ENCODE assay signal across 8 cellular contexts in the genomic region with DNA sequence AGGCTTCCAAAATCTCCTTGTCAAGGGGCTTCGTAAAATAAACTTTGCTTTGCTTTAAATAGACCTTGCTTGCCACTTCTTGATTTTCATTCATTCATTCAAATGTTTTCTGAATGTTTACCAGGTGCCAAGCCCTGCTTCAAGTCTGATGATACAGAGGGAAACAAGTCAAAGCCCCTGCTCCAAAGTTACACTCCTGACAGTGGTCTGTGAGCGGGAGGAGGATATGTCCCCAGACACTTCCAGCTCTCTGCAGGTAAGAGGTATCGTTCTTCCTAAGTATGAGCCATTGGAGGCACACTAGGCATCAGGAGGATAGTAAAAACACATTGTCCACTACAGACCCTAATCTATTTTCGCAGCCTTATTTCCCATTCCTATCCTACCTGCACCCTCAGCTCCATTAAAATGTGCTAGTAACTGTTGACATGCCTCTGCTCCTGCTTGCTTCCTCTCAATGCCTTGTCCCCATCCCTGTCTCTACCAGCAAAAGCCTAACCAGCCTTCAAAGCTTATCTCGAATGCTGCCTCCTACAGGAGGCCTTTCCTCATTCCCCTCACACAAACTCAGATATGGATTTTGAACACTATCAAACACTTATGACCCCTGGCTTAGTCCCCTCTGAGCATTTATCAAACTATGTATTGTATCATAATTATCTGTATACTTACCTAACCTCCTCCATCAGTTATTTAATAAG. TPM values are rescaled to one million over a fixed set of nuclear protein-coding genes. Genes with fewer than 3 reads are reported as not detected.
A peak's percentile ranks its signal among the peaks of the same experiment; 100 is the strongest.
DNase-seq lines count a peak whose midpoint lies in the region; ATAC-seq, FAIRE-seq and TF ChIP-seq lines count a peak whose summit lies in the region.

No MANE protein-coding gene starts in this region.

- TF ChIP-seq POLR2A in Peyer's patch (IDR thresholded peaks at IDR 0.05) = no peak

- peak; percentile 61 for TF ChIP-seq CTCF in A673 (conservative IDR thresholded peaks at IDR 0.05; ENCODE audit: low read depth, low read length)
- peak; percentile 43 for TF ChIP-seq CTCF in GM10248 (IDR thresholded peaks at IDR 0.05; ENCODE audit: control extremely low read depth, extremely low read depth, low read depth, missing control alignments)
- peak in 4 of 6 experiments; percentile 11 to 40 (median 25) for TF ChIP-seq CTCF in Peyer's patch (IDR thresholded peaks at IDR 0.05)
- TF ChIP-seq CTCF in keratinocyte (optimal IDR thresholded peaks at IDR 0.05 in 1 of 3, IDR thresholded peaks at IDR 0.05 in 1 of 3, conservative IDR thresholded peaks at IDR 0.05 in 1 of 3; ENCODE audit: extremely low read depth in 1 of 3, insufficient read depth in 2 of 3, low read length in 3 of 3) = peak; percentile 27 to 51 (median 38)

- intact Hi-C loops in A673 (cut with micrococcal nuclease; ENCODE audit: unreplicated experiment) = loop anchor here (10.0 kb wide), 1 partner anchor 590 kb away; no protein-coding TSS in a partner anchor

- peaks cover 77% of the 10 kb centered on the region for H3K79me2 ChIP-seq in keratinocyte (ENCODE audit: control insufficient read depth, insufficient read depth, low read length)

- H3K4me3 ChIP-seq in A673 (ENCODE audit: low read depth, low read length, poor library complexity, severe bottlenecking) (no peak overlapping the region), Peyer's patch (no peak overlapping the region), keratinocyte (ENCODE audit: control insufficient read depth in 2 of 3, extremely low read depth in 1 of 3, insufficient read depth in 2 of 3, low read depth in 1 of 3, low read length in 3 of 3) (no peak overlapping the region)

- H3K27ac ChIP-seq in A673 (ENCODE audit: low read depth, low read length, poor library complexity, severe bottlenecking) (no peak overlapping the region), Peyer's patch (peak overlapping the region in 2 of 4 donors; percentile 17 to 56), keratinocyte (ENCODE audit: control insufficient read depth, insufficient read depth, low read length) (no peak overlapping the region)

- DNase-seq in A673 (ENCODE audit: low spot score) (peak; percentile 49), GM10248 (ENCODE audit: extremely low spot score) (no peak), Peyer's patch (no peak), keratinocyte (ENCODE audit: low read depth, low spot score) (no peak), NCI-H1694 (lab: John Stamatoyannopoulos, UW) (no peak), glomerular visceral epithelial cell (ENCODE audit: extremely low spot score) (no peak)
- no peak for DNase-seq in activated CD8-positive, alpha-beta memory T cell treated with anti-CD3 and anti-CD28 coated beads, Interleukin-2, amount 50 U/mL, for 48 hours

- H3K36me3 ChIP-seq in A673 (ENCODE audit: insufficient read depth, low read length, poor library complexity, severe bottlenecking) = no peaks in the 10 kb centered on the region
- H3K36me3 ChIP-seq in Peyer's patch = no peaks in the 10 kb centered on the region
- no peaks in the 10 kb centered on the region for H3K36me3 ChIP-seq in keratinocyte (ENCODE audit: control insufficient read depth in 2 of 2, extremely low read depth in 1 of 2, insufficient read depth in 2 of 2, low read length in 2 of 2)

- H2AFZ ChIP-seq in keratinocyte (ENCODE audit: control insufficient read depth, low read length) = no peak overlapping the region

- POLR2A ChIA-PET in A673 (lab: Charles Lee; ENCODE audit: low non-redundant PET) (no interaction called here), GM10248 (lab: Yijun Ruan, JAX) (no interaction called here)

- CTCF ChIA-PET in A673 (lab: Charles Lee) (interaction anchor here (0.6 to 1.0 kb wide), 2 partner anchors 81 to 164 kb away, joined by 3 to 11 read pairs; no protein-coding TSS in a partner anchor), GM10248 (lab: Yijun Ruan, JAX) (interaction anchor here (0.8 to 3.6 kb wide), 34 partner anchors 8 to 589 kb away, joined by 3 to 21 read pairs (median 4); partner anchors contain the start of gene ELF1)

- H3K4me1 ChIP-seq in A673 (ENCODE audit: insufficient read depth, low read length, poor library complexity, severe bottlenecking) (peaks cover 14% of the 10 kb centered on the region), Peyer's patch (peaks cover 0 to 70% (median 0%) of the 10 kb centered on the region in 4 donors), keratinocyte (ENCODE audit: control insufficient read depth, extremely low read depth, insufficient read depth, low read length) (peaks cover 14% of the 10 kb centered on the region)

- FAIRE-seq in keratinocyte (lab: Jason Lieb, UNC) = peak; percentile 5

- dilution Hi-C loops in keratinocyte (cut with MboI; ENCODE audit: extremely low pct_ligation_motif_present, low sequenced_read_pairs) = no loop called here

- H3K9me3 ChIP-seq in A673 (ENCODE audit: low read depth, low read length, poor library complexity, severe bottlenecking) (no peaks in the 10 kb centered on the region), Peyer's patch (no peaks in the 10 kb centered on the region), keratinocyte (ENCODE audit: control insufficient read depth, low read depth, low read length) (no peaks in the 10 kb centered on the region)

- no peak overlapping the region for H3K4me2 ChIP-seq in keratinocyte (ENCODE audit: control insufficient read depth, extremely low read depth, insufficient read depth, low read depth, low read length)

- no peak for ATAC-seq in GM19397 (IDR thresholded peaks at IDR 0.05; ENCODE audit: unreplicated experiment)

- no peaks in the 10 kb centered on the region for H4K20me1 ChIP-seq in keratinocyte (ENCODE audit: control insufficient read depth, extremely low read depth, insufficient read depth, low read length)

- H3K9me1 ChIP-seq in keratinocyte (ENCODE audit: control insufficient read depth, extremely low read depth, insufficient read depth, low read length) = no peaks in the 10 kb centered on the region

- H3K27me3 ChIP-seq in A673 (replicated peaks; ENCODE audit: insufficient read depth, low read depth, low read length, poor library complexity) (no peaks in the 10 kb centered on the region), Peyer's patch (no peaks in the 10 kb centered on the region), keratinocyte (ENCODE audit: control insufficient read depth, extremely low read depth, insufficient read depth, low read length) (no peaks in the 10 kb centered on the region)

- BruUV-seq in A673 (replicated peaks; lab: Mats Ljungman, UMichigan) = no TSS peak

- no peak overlapping the region for H3K9ac ChIP-seq in keratinocyte (ENCODE audit: control insufficient read depth, extremely low read depth, insufficient read depth, low read length)

RNA-seq across cellular contexts. Expression of gene WBP4, which starts 6.2 kb away (rescaled TPM):
- total RNA-seq in A673 (2021) = 11.9 and 12.5 TPM in 2 replicates
- total RNA-seq in Peyer's patch = 10 to 100 TPM in 1 of 4 donors, 1 to 10 TPM in 3; 8.4 to 13.2 (median 8.6) TPM
- polyA plus RNA-seq in keratinocyte = 5.9 to 13.5 TPM (median 9.3 TPM) in 3 replicates
- polyA plus RNA-seq in keratinocyte (2011; ENCODE audit: low read depth) = 14.1 TPM
- polyA plus RNA-seq in keratinocyte (2011; cell fraction: cytosol; rRNA removed) = 6.5 and 9.7 TPM in 2 replicates
- polyA plus RNA-seq in keratinocyte (2011; cell fraction: nucleus; rRNA removed) = 7.0 and 11.7 TPM in 2 replicates
- 9.5 and 13.8 TPM in 2 replicates for polyA plus RNA-seq in keratinocyte (2012; ENCODE audit: low replicate concordance)
- polyA minus RNA-seq in keratinocyte = 0.33 to 3.1 TPM (median 0.66 TPM) in 3 replicates
- polyA minus RNA-seq in keratinocyte (2011; cell fraction: cytosol; rRNA and poly(A)+ RNA removed) = 3.6 TPM
- polyA minus RNA-seq in keratinocyte (2011; cell fraction: nucleus; rRNA and poly(A)+ RNA removed) = 1.7 and 4.0 TPM in 2 replicates

RNA-seq across cellular contexts. Expression of gene ELF1, which starts 36.0 kb away (rescaled TPM):
- total RNA-seq in A673 (2021) = 29.1 and 31.5 TPM in 2 replicates
- total RNA-seq in Peyer's patch = 100 to 1,000 TPM in 2 of 4 donors, 10 to 100 TPM in 2; 77.7 to 145 (median 106) TPM
- 37.9 to 57.6 TPM (median 48.0 TPM) in 3 replicates for polyA plus RNA-seq in keratinocyte
- 26.9 TPM for polyA plus RNA-seq in keratinocyte (2011; ENCODE audit: low read depth)
- polyA plus RNA-seq in keratinocyte (2011; cell fraction: cytosol; rRNA removed) = 22.0 and 37.8 TPM in 2 replicates
- polyA plus RNA-seq in keratinocyte (2011; cell fraction: nucleus; rRNA removed) = 59.1 and 72.8 TPM in 2 replicates
- polyA plus RNA-seq in keratinocyte (2012; ENCODE audit: low replicate concordance) = 36.8 and 51.4 TPM in 2 replicates
- 39.4 to 65.3 TPM (median 41.8 TPM) in 3 replicates for polyA minus RNA-seq in keratinocyte
- polyA minus RNA-seq in keratinocyte (2011; cell fraction: cytosol; rRNA and poly(A)+ RNA removed) = 29.7 TPM
- 63.2 and 99.9 TPM in 2 replicates for polyA minus RNA-seq in keratinocyte (2011; cell fraction: nucleus; rRNA and poly(A)+ RNA removed)
